In the genomic region with DNA sequence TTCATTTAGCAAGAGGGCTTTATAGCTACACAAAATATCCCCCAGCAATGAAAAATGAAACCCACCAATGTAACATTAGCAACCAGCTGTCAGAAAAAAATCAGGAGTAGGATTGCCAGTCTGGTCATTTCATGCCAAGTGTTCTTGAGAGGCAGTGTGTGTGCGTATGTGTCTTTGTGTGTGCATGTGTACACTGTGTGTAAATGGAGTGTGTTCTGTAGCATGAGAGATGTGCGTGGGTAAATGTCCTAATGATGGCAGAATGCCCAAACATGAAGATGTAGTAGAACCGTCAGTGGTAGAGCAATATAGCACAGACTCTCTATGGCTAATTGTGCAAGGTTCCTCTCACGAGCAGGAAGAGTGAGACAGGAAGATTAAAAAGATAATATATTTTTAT, we compare ENCODE assay signal across 15 cellular contexts.
A peak's percentile ranks its signal among the peaks of the same experiment; 100 is the strongest.
DNase-seq lines count a peak whose midpoint lies in the region; ATAC-seq and TF ChIP-seq lines count a peak whose summit lies in the region.
"Had no signal": no experiment of that assay in that cellular context is flagged by ENCODE, and none has a peak within 500 bp of the region (broad histone marks: within the 10 kb centered on the region; RNA-seq: fewer than 3 reads in every experiment).

No MANE protein-coding gene starts in this region.

- no peaks in the 10 kb centered on the region for H3K9me3 Mint-ChIP-seq in activated T-helper 1 cell treated with anti-CD3 and anti-CD28 coated beads, Interleukin-12 subunit alpha, Interleukin-12 subunit beta, Interleukin-2, Interleukin-4 antibody, amounts not matched to agents 30 ng/mL and 10 ng/mL and 1 ng/mL, durations not matched to agents 14 hours and 24 hours and 36 hours
- H3K9me3 Mint-ChIP-seq: memory B cell, WTC11 had no signal

- no peak for DNase-seq in AG04450 (ENCODE audit: low read depth, low spot score)
- peak; percentile 67 for DNase-seq in adipocyte (ENCODE audit: low read depth)
- no peak for DNase-seq in lower lobe of right lung
- no peak for DNase-seq in activated T-helper 1 cell treated with anti-CD3 and anti-CD28 coated beads, Interleukin-12 subunit alpha, Interleukin-12 subunit beta, Interleukin-2, Interleukin-4 antibody, amounts not matched to agents 30 ng/mL and 10 ng/mL and 1 ng/mL, durations not matched to agents 14 hours and 24 hours and 36 hours (ENCODE audit: low spot score)
- DNase-seq in activated effector memory CD4-positive, alpha-beta T cell treated with anti-CD3 and anti-CD28 coated beads, Interleukin-2, amount 50 U/mL, for 16 hours, result no peak
- DNase-seq in effector CD8-positive, alpha-beta T cell (lab: John Stamatoyannopoulos, UW), result no peak
- DNase-seq: activated gamma-delta T cell treated with Interleukin-2 at 50 U/mL for 16 hours, dermis blood vessel endothelial cell, MV-4-11, occipital lobe had no signal

- H3K9ac ChIP-seq in HUES48 (ENCODE audit: low read depth, low read length) (no peak overlapping the region), adipocyte (ENCODE audit: low read length) (no peak overlapping the region)

- H3K36me3 Mint-ChIP-seq in activated T-helper 1 cell treated with anti-CD3 and anti-CD28 coated beads, Interleukin-12 subunit alpha, Interleukin-12 subunit beta, Interleukin-2, Interleukin-4 antibody, amounts not matched to agents 30 ng/mL and 10 ng/mL and 1 ng/mL, durations not matched to agents 14 hours and 24 hours and 36 hours (ENCODE audit: low read depth), result no peaks in the 10 kb centered on the region
- H3K36me3 Mint-ChIP-seq: memory B cell; stimulated activated effector memory CD8-positive, alpha-beta T cell treated with anti-CD3 and anti-CD28 coated beads, Interleukin-12 subunit alpha, Interleukin-12 subunit beta, amount 100 ng/mL, for 72 hours; WTC11 had no signal

- no peak overlapping the region for H3K4me3 Mint-ChIP-seq in activated T-helper 1 cell treated with anti-CD3 and anti-CD28 coated beads, Interleukin-12 subunit alpha, Interleukin-12 subunit beta, Interleukin-2, Interleukin-4 antibody, amounts not matched to agents 30 ng/mL and 10 ng/mL and 1 ng/mL, durations not matched to agents 14 hours and 24 hours and 36 hours
- H3K4me3 Mint-ChIP-seq: memory B cell; stimulated activated effector memory CD8-positive, alpha-beta T cell treated with anti-CD3 and anti-CD28 coated beads, Interleukin-12 subunit alpha, Interleukin-12 subunit beta, amount 100 ng/mL, for 72 hours; WTC11 had no signal

- H3K4me1 ChIP-seq in HUES48 (ENCODE audit: control insufficient read depth, insufficient read depth, low read length) (no peaks in the 10 kb centered on the region), adipocyte (ENCODE audit: control insufficient read depth, insufficient read depth, low read length) (peaks cover 14% of the 10 kb centered on the region), lower lobe of right lung (no peaks in the 10 kb centered on the region)

- H3K27me3 ChIP-seq in AG04450 (ENCODE audit: control insufficient read depth, insufficient read depth, low read length) (no peaks in the 10 kb centered on the region), HUES48 (ENCODE audit: control insufficient read depth, insufficient read depth, low read length) (peaks cover 40% of the 10 kb centered on the region), adipocyte (replicated peaks; ENCODE audit: control insufficient read depth, insufficient read depth, low read length) (peaks cover 8% of the 10 kb centered on the region), lower lobe of right lung (ENCODE audit: low read depth) (peaks cover 5% of the 10 kb centered on the region)

- intact Hi-C loops in lower lobe of right lung (cut with DNase I), result no loop called here
- intact Hi-C loops in activated T-helper 1 cell treated with anti-CD3 and anti-CD28 coated beads, Interleukin-12 subunit alpha, Interleukin-12 subunit beta, Interleukin-2, Interleukin-4 antibody, amounts not matched to agents 30 ng/mL and 10 ng/mL and 1 ng/mL, durations not matched to agents 14 hours and 24 hours and 36 hours (cut with micrococcal nuclease), result loop anchor here (2.0 kb wide), 1 partner anchor 977 kb away; no protein-coding TSS in a partner anchor

- no peaks in the 10 kb centered on the region for H3K4me1 Mint-ChIP-seq in activated T-helper 1 cell treated with anti-CD3 and anti-CD28 coated beads, Interleukin-12 subunit alpha, Interleukin-12 subunit beta, Interleukin-2, Interleukin-4 antibody, amounts not matched to agents 30 ng/mL and 10 ng/mL and 1 ng/mL, durations not matched to agents 14 hours and 24 hours and 36 hours (ENCODE audit: low read depth)
- H3K4me1 Mint-ChIP-seq: memory B cell; stimulated activated effector memory CD8-positive, alpha-beta T cell treated with anti-CD3 and anti-CD28 coated beads, Interleukin-12 subunit alpha, Interleukin-12 subunit beta, amount 100 ng/mL, for 72 hours had no signal

- peak overlapping the region; percentile 96 for H3K4me3 ChIP-seq in AG04450 (ENCODE audit: low read depth, low read length)
- H3K4me3 ChIP-seq in HUES48 (ENCODE audit: low read depth, low read length), result peak overlapping the region; percentile 54
- peak overlapping the region; percentile 92 for H3K4me3 ChIP-seq in adipocyte (ENCODE audit: low read length)
- peak overlapping the region; percentile 61 for H3K4me3 ChIP-seq in lower lobe of right lung

- ATAC-seq in lower lobe of right lung (no peak), HG03196 (IDR thresholded peaks at IDR 0.05; ENCODE audit: unreplicated experiment) (no peak)

- H3K27ac ChIP-seq in AG04450 (ENCODE audit: low read depth, low read length) (no peak overlapping the region), HUES48 (ENCODE audit: low read depth, low read length) (no peak overlapping the region), lower lobe of right lung (no peak overlapping the region)

- H3K27ac Mint-ChIP-seq in activated T-helper 1 cell treated with anti-CD3 and anti-CD28 coated beads, Interleukin-12 subunit alpha, Interleukin-12 subunit beta, Interleukin-2, Interleukin-4 antibody, amounts not matched to agents 30 ng/mL and 10 ng/mL and 1 ng/mL, durations not matched to agents 14 hours and 24 hours and 36 hours, result no peak overlapping the region
- H3K27ac Mint-ChIP-seq: memory B cell; stimulated activated effector memory CD8-positive, alpha-beta T cell treated with anti-CD3 and anti-CD28 coated beads, Interleukin-12 subunit alpha, Interleukin-12 subunit beta, amount 100 ng/mL, for 72 hours; WTC11 had no signal

- TF ChIP-seq CTCF in AG04450 (IDR thresholded peaks at IDR 0.05; ENCODE audit: low read depth, low read length) (no peak), lower lobe of right lung (IDR thresholded peaks at IDR 0.05) (no peak)

- H3K36me3 ChIP-seq in HUES48 (ENCODE audit: control insufficient read depth, insufficient read depth, low read length) (no peaks in the 10 kb centered on the region), adipocyte (ENCODE audit: control insufficient read depth, insufficient read depth, low read length, severe bottlenecking) (no peaks in the 10 kb centered on the region), lower lobe of right lung (no peaks in the 10 kb centered on the region)

- H3K9me3 ChIP-seq in AG04450 (ENCODE audit: control insufficient read depth, insufficient read depth, low read length) (no peaks in the 10 kb centered on the region; the same call in 1 of the 2 replicates), HUES48 (ENCODE audit: control insufficient read depth, insufficient read depth, low read length) (no peaks in the 10 kb centered on the region), adipocyte (ENCODE audit: control insufficient read depth, low read length) (peaks cover 5% of the 10 kb centered on the region), lower lobe of right lung (no peaks in the 10 kb centered on the region)

- H3K27me3 Mint-ChIP-seq in activated T-helper 1 cell treated with anti-CD3 and anti-CD28 coated beads, Interleukin-12 subunit alpha, Interleukin-12 subunit beta, Interleukin-2, Interleukin-4 antibody, amounts not matched to agents 30 ng/mL and 10 ng/mL and 1 ng/mL, durations not matched to agents 14 hours and 24 hours and 36 hours (ENCODE audit: insufficient read depth), result peaks cover 5% of the 10 kb centered on the region

- CTCF ChIA-PET in AG04450 (lab: Charles Lee), result interaction anchor here (1.7 to 3.0 kb wide), 3 partner anchors 9 to 937 kb away, joined by 3 to 29 read pairs (median 4); no protein-coding TSS in a partner anchor

- POLR2A ChIA-PET in AG04450 (lab: Yijun Ruan, JAX), result interaction anchor here (1.1 to 1.2 kb wide), 2 partner anchors 261 to 290 kb away, joined by 3 to 5 read pairs; no protein-coding TSS in a partner anchor
